1 cellular context compared by ENCODE assay signal in genomic region chr21:43988506-43989230, GRCh38.
TF ChIP-seq lines count a peak whose summit lies in the region.

No MANE protein-coding gene starts in this region.

TF ChIP-seq in HEK293, 187 proteins besides CTCF, POLR2A, EP300 and RAD21 (continued from another document):
- peak; percentile 11 for TF ChIP-seq ZBTB26 (tag by site-specific recombination; optimal IDR thresholded peaks at IDR 0.05)
